10 cellular contexts compared by ENCODE assay signal in genomic region chr7:98641646-98642489, GRCh38. TPM values are rescaled to one million over a fixed set of nuclear protein-coding genes. Genes with fewer than 3 reads are reported as not detected.
A peak's percentile ranks its signal among the peaks of the same experiment; 100 is the strongest.
DNase-seq lines count a peak whose midpoint lies in the region; ATAC-seq and TF ChIP-seq lines count a peak whose summit lies in the region.
"Had no signal": no experiment of that assay in that cellular context is flagged by ENCODE, and none has a peak within 500 bp of the region (broad histone marks: within the 10 kb centered on the region; RNA-seq: fewer than 3 reads in every experiment).

No MANE protein-coding gene starts in this region.

- H3K9me3 Mint-ChIP-seq in H9 = peaks cover 8 to 12% of the 10 kb centered on the region in 2 experiments; a peak in 4 of 5 replicates
- no peaks in the 10 kb centered on the region for H3K9me3 Mint-ChIP-seq in activated CD8-positive, alpha-beta memory T cell treated with anti-CD3 and anti-CD28 coated beads, Interleukin-2, amount 10 ng/mL, durations not matched to agents 7 days and 5 days (ENCODE audit: low read depth)

- H2BK5ac ChIP-seq in H9 (ENCODE audit: insufficient read length, low read length) = no peak overlapping the region

- peaks cover 27% of the 10 kb centered on the region for H3K27me3 Mint-ChIP-seq in H9 (ENCODE audit: low read depth)
- H3K27me3 Mint-ChIP-seq in activated CD8-positive, alpha-beta memory T cell treated with anti-CD3 and anti-CD28 coated beads, Interleukin-2, amount 10 ng/mL, durations not matched to agents 7 days and 5 days = no peaks in the 10 kb centered on the region

- H2BK120ac ChIP-seq in H9 (ENCODE audit: low read depth, low read length, poor library complexity, severe bottlenecking) = no peak overlapping the region

- H4K20me1 ChIP-seq in H9 (ENCODE audit: control insufficient read depth, insufficient read depth, insufficient read length) = no peaks in the 10 kb centered on the region
- no peaks in the 10 kb centered on the region for H4K20me1 ChIP-seq in Karpas-422 (ENCODE audit: insufficient read depth, low read depth, low read length)

- no peak overlapping the region for H3K4me2 ChIP-seq in H9 (ENCODE audit: insufficient read depth, insufficient read length, low read length)
- H3K4me2 ChIP-seq in Karpas-422 (ENCODE audit: low read depth, low read length, poor library complexity, severe bottlenecking) = peak overlapping the region; percentile 67

- H2BK15ac ChIP-seq in H9 (ENCODE audit: low read depth, low read length) = no peak overlapping the region

- H3K79me2 ChIP-seq in H9 (ENCODE audit: insufficient read depth, low read length) (no peaks in the 10 kb centered on the region), Karpas-422 (ENCODE audit: low read length) (no peaks in the 10 kb centered on the region)

- no peak overlapping the region for H2BK20ac ChIP-seq in H9 (ENCODE audit: low read depth, low read length, poor library complexity, severe bottlenecking)

- no peaks in the 10 kb centered on the region for H3K23me2 ChIP-seq in H9 (ENCODE audit: insufficient read length, low read depth, low read length, poor library complexity, severe bottlenecking)

- no peak overlapping the region for H4K8ac ChIP-seq in H9 (replicated peaks; ENCODE audit: insufficient read length, low read depth, low read length)

- H3K9me3 ChIP-seq in H9 (ENCODE audit: control insufficient read depth, low read depth, low read length) = no peaks in the 10 kb centered on the region
- H3K9me3 ChIP-seq in Karpas-422 (ENCODE audit: low read length) = peaks cover 13% of the 10 kb centered on the region

- no peaks in the 10 kb centered on the region for H3K79me1 ChIP-seq in H9 (ENCODE audit: insufficient read depth, low read depth, low read length, poor library complexity, severe bottlenecking)

- H3K4me3 ChIP-seq in Karpas-422 (ENCODE audit: low read length) = peak overlapping the region; percentile 48
- H3K4me3 ChIP-seq: heart right ventricle had no signal

- peaks cover 0 to 7% of the 10 kb centered on the region in 2 experiments; a peak in 2 of 4 replicates for H3K4me1 Mint-ChIP-seq in H9
- H3K4me1 Mint-ChIP-seq in activated CD8-positive, alpha-beta memory T cell treated with anti-CD3 and anti-CD28 coated beads, Interleukin-2, amount 10 ng/mL, durations not matched to agents 7 days and 5 days = no peaks in the 10 kb centered on the region

- H2AFZ ChIP-seq in H9 (ENCODE audit: low read length) (no peak overlapping the region), Karpas-422 (ENCODE audit: low read length) (no peak overlapping the region)

- CTCF ChIA-PET in activated CD8-positive, alpha-beta memory T cell treated with anti-CD3 and anti-CD28 coated beads, Interleukin-2, amount 10 ng/mL, durations not matched to agents 7 days and 5 days (lab: Charles Lee) = no interaction called here

- no peak overlapping the region for H2AK5ac ChIP-seq in H9 (ENCODE audit: insufficient read length, low read length)

- H4K5ac ChIP-seq in H9 (ENCODE audit: insufficient read length, low read depth, low read length) = no peak overlapping the region

- H4K91ac ChIP-seq in H9 (ENCODE audit: insufficient read length, low read depth, low read length) = no peak overlapping the region

- peak; percentile 81 for ATAC-seq in GM18861 (IDR thresholded peaks at IDR 0.05; ENCODE audit: unreplicated experiment)
- no peak for ATAC-seq in activated CD8-positive, alpha-beta memory T cell treated with anti-CD3 and anti-CD28 coated beads, Interleukin-2, amount 10 ng/mL, durations not matched to agents 7 days and 5 days
- ATAC-seq: activated T-cell treated with anti-CD3 and anti-CD28 coated beads, Interleukin-2, amount 50 U/mL, for 72 hours had no signal

- H3K36me3 ChIP-seq in Karpas-422 (ENCODE audit: insufficient read depth, low read length) = peaks cover 9% of the 10 kb centered on the region; the same call in 1 of the 2 replicates
- H3K36me3 ChIP-seq: heart right ventricle had no signal

- H3K27me3 ChIP-seq in H9 (ENCODE audit: insufficient read depth, low read length) (no peaks in the 10 kb centered on the region), Karpas-422 (ENCODE audit: low read length) (no peaks in the 10 kb centered on the region)

- H3K4ac ChIP-seq in H9 (ENCODE audit: low read depth, low read length) = no peak overlapping the region; the same call in 1 of the 2 replicates

- DNase-seq in H9 (no peak), Karpas-422 (peak; percentile 97), left kidney (ENCODE audit: low read depth, low spot score) (peak; percentile 83), DMS153 treated with DMSO at 0.1 percent for 48 hours (lab: John Stamatoyannopoulos, UW; ENCODE audit: unreplicated experiment) (no peak), ecto neural progenitor cell (ENCODE audit: low spot score) (no peak), cerebellar cortex (ENCODE audit: low spot score) (no peak)
- DNase-seq in activated CD8-positive, alpha-beta memory T cell treated with anti-CD3 and anti-CD28 coated beads, Interleukin-2, amount 10 ng/mL, durations not matched to agents 7 days and 5 days = no peak
- DNase-seq: activated T-cell treated with anti-CD3 and anti-CD28 coated beads, Interleukin-2, amount 50 U/mL, for 72 hours; heart right ventricle had no signal

- H3K18ac ChIP-seq in H9 (ENCODE audit: insufficient read length, low read depth, low read length) = peak overlapping the region; percentile 28

- no CpG with 5 or more reads among the region's 15 CpGs for WGBS in H9 (ENCODE audit: extremely low coverage, insufficient read length, low lambda C conversion rate)

- H3K23ac ChIP-seq in H9 (ENCODE audit: insufficient read length, low read depth, low read length) = no peak overlapping the region

- H3K56ac ChIP-seq in H9 (ENCODE audit: insufficient read length, low read depth, low read length) = no peak overlapping the region

- H3K4me3 Mint-ChIP-seq in H9 = no peak overlapping the region
- H3K4me3 Mint-ChIP-seq in activated CD8-positive, alpha-beta memory T cell treated with anti-CD3 and anti-CD28 coated beads, Interleukin-2, amount 10 ng/mL, durations not matched to agents 7 days and 5 days = no peak overlapping the region
- H3K4me3 Mint-ChIP-seq: activated T-cell treated with anti-CD3 and anti-CD28 coated beads, Interleukin-2, amount 50 U/mL, for 72 hours had no signal

- H3K27ac ChIP-seq in H9 (ENCODE audit: insufficient read length, low read depth, low read length) (no peak overlapping the region), Karpas-422 (ENCODE audit: low read length) (peak overlapping the region; percentile 99)
- H3K27ac ChIP-seq: heart right ventricle had no signal

- peaks cover 0 to 7% (median 4%) of the 10 kb centered on the region in 3 experiments; a peak in 3 of 7 replicates for H3K36me3 Mint-ChIP-seq in H9 (ENCODE audit: insufficient read depth in 1 of 3, low read depth in 3 of 3)
- H3K36me3 Mint-ChIP-seq in activated CD8-positive, alpha-beta memory T cell treated with anti-CD3 and anti-CD28 coated beads, Interleukin-2, amount 10 ng/mL, durations not matched to agents 7 days and 5 days = no peaks in the 10 kb centered on the region

- no peak overlapping the region for H3T11ph ChIP-seq in H9 (ENCODE audit: low read length)

- H3K27ac Mint-ChIP-seq in H9 = no peak overlapping the region
- no peak overlapping the region for H3K27ac Mint-ChIP-seq in activated CD8-positive, alpha-beta memory T cell treated with anti-CD3 and anti-CD28 coated beads, Interleukin-2, amount 10 ng/mL, durations not matched to agents 7 days and 5 days
- H3K27ac Mint-ChIP-seq: activated T-cell treated with anti-CD3 and anti-CD28 coated beads, Interleukin-2, amount 50 U/mL, for 72 hours had no signal

- no peak for TF ChIP-seq CTCF in H9 (conservative IDR thresholded peaks at IDR 0.05)

- H3K14ac ChIP-seq in H9 (ENCODE audit: insufficient read depth, low read length) = peak overlapping the region; percentile 70; the same call in 1 of the 2 replicates

- H3K4me1 ChIP-seq in H9 (ENCODE audit: insufficient read depth, low read length) (no peaks in the 10 kb centered on the region), Karpas-422 (ENCODE audit: low read length) (peaks cover 54% of the 10 kb centered on the region)
- H3K4me1 ChIP-seq: heart right ventricle had no signal

- no peak overlapping the region for H2BK12ac ChIP-seq in H9 (ENCODE audit: insufficient read length, low read depth, low read length)

- H3K9me2 ChIP-seq in Karpas-422 (replicated peaks; ENCODE audit: insufficient read depth, low read length) = no peaks in the 10 kb centered on the region

- no peak overlapping the region for H3K9ac ChIP-seq in H9 (ENCODE audit: extremely low read depth, insufficient read length, low read length)
- H3K9ac ChIP-seq in Karpas-422 (ENCODE audit: low read length) = peak overlapping the region; percentile 65

RNA-seq across cellular contexts. Expression of gene NPTX2, which starts 24.8 kb away (rescaled TPM):
- total RNA-seq in H9 (2021) = 8.1 and 8.4 TPM in 2 replicates
- total RNA-seq in Karpas-422 (2014; rRNA removed; shearing (Covaris generic); ENCODE audit: low replicate concordance) = not detected in 2 replicates
- not detected for total RNA-seq in activated CD8-positive, alpha-beta memory T cell treated with anti-CD3 and anti-CD28 coated beads, Interleukin-2, amount 10 ng/mL, durations not matched to agents 7 days and 5 days

Comparison
In these comparisons a context has a peak if more than half of its experiments do, and no peak if none do; other contexts are left out.
1. DNase-seq: peak in Karpas-422 (single experiment) and left kidney (single experiment); none in H9 (single experiment), DMS153 treated with DMSO at 0.1 percent for 48 hours (single experiment), activated CD8-positive, alpha-beta memory T cell treated with anti-CD3 and anti-CD28 coated beads, Interleukin-2, amount 10 ng/mL, durations not matched to agents 7 days and 5 days (single experiment), ecto neural progenitor cell (single experiment) and cerebellar cortex (single experiment).